In genomic region chr1:39080269-39080826, GRCh38 we compare ENCODE assay signal across 9 cellular contexts. TPM values are rescaled to one million over a fixed set of nuclear protein-coding genes. Genes with fewer than 3 reads are reported as not detected.
A peak's percentile ranks its signal among the peaks of the same experiment; 100 is the strongest.
DNase-seq lines count a peak whose midpoint lies in the region; ATAC-seq, FAIRE-seq and TF ChIP-seq lines count a peak whose summit lies in the region.
"Had no signal": no experiment of that assay in that cellular context is flagged by ENCODE, and none has a peak within 500 bp of the region (broad histone marks: within the 10 kb centered on the region; RNA-seq: fewer than 3 reads in every experiment).

No MANE protein-coding gene starts in this region.

- CTCF ChIA-PET in CD4-positive, alpha-beta T cell (lab: Charles Lee), result no interaction called here
- CTCF ChIA-PET in IMR-90 (lab: Yijun Ruan, JAX), result no interaction called here
- CTCF ChIA-PET in H1 (lab: Charles Lee; ENCODE audit: partially characterized antibody), result interaction anchor here (0.5 to 4.5 kb wide), 12 partner anchors 10 to 389 kb away, joined by 3 to 26 read pairs (median 3); partner anchors contain the start of gene NDUFS5

- H3K4ac ChIP-seq in IMR-90 (ENCODE audit: low read depth, low read length) (no peak overlapping the region), H1 (replicated peaks; ENCODE audit: insufficient read length, low read depth, low read length) (no peak overlapping the region)

- no peak overlapping the region for H3K4me3 ChIP-seq in IMR-90 (ENCODE audit: insufficient read depth, low read depth, low read length)
- H3K4me3 ChIP-seq in H1 (ENCODE audit: extremely low read depth in 1 of 4, insufficient read depth in 2 of 4, low read depth in 3 of 4, low read length in 4 of 4), result peak overlapping the region; percentile 21 to 72 (median 43); a peak in 7 of 8 replicates
- H3K4me3 ChIP-seq in ovary, result no peak overlapping the region

- no peak overlapping the region for H3K23ac ChIP-seq in IMR-90 (ENCODE audit: low read depth, low read length)
- H3K23ac ChIP-seq in H1 (ENCODE audit: insufficient read length), result no peak overlapping the region

- no peak for ATAC-seq in CD4-positive, alpha-beta T cell (ENCODE audit: poor library complexity)
- ATAC-seq in IMR-90 (ENCODE audit: low read depth) (no peak), HG02884 (IDR thresholded peaks at IDR 0.05; ENCODE audit: unreplicated experiment) (no peak), GM19324 (IDR thresholded peaks at IDR 0.05; ENCODE audit: low FRiP score, unreplicated experiment) (no peak), HG03571 (IDR thresholded peaks at IDR 0.05; ENCODE audit: unreplicated experiment) (no peak)

- H3K14ac ChIP-seq in IMR-90 (replicated peaks; ENCODE audit: low read depth, low read length) (no peak overlapping the region), H1 (ENCODE audit: insufficient read length) (no peak overlapping the region)

- no peak for TF ChIP-seq CTCF in CD4-positive, alpha-beta T cell (IDR thresholded peaks at IDR 0.05)
- TF ChIP-seq CTCF in IMR-90 (conservative IDR thresholded peaks at IDR 0.05; ENCODE audit: low read depth, low read length), result no peak
- TF ChIP-seq CTCF in H1 (IDR thresholded peaks at IDR 0.05; ENCODE audit: control extremely low read depth in 1 of 3, insufficient read depth in 1 of 3, low read depth in 1 of 3, low read length in 3 of 3), result no peak
- TF ChIP-seq CTCF in ovary (IDR thresholded peaks at IDR 0.05), result no peak

- peak overlapping the region; percentile 59 for H2AFZ ChIP-seq in IMR-90 (replicated peaks; ENCODE audit: low read length, poor library complexity)
- H2AFZ ChIP-seq in H1 (ENCODE audit: low read length), result no peak overlapping the region; the same call in 1 of the 2 replicates

- H3K4me1 Mint-ChIP-seq in CD4-positive, alpha-beta T cell (ENCODE audit: low read depth), result peaks cover 6% of the 10 kb centered on the region

- no peak overlapping the region for H2BK5ac ChIP-seq in IMR-90 (ENCODE audit: low read depth, low read length, poor library complexity, severe bottlenecking)
- H2BK5ac ChIP-seq in H1 (ENCODE audit: low read depth, low read length), result peak overlapping the region; percentile 48; the same call in 1 of the 2 replicates

- H2AK9ac ChIP-seq in IMR-90 (replicated peaks; ENCODE audit: low read depth, low read length, poor library complexity), result no peak overlapping the region

- intact Hi-C loops in CD4-positive, alpha-beta T cell (cut with DNase I, micrococcal nuclease), result no loop called here
- intact Hi-C loops in IMR-90 (cut with micrococcal nuclease) (no loop called here), ovary (cut with DNase I) (loop anchor here in 1 of 4 donors (5.0 kb wide), 2 partner anchors 48 to 208 kb away; partner anchors contain the start of gene MYCBP)

- peaks cover 8% of the 10 kb centered on the region; the same call in 1 of the 2 replicates for H3K23me2 ChIP-seq in H1 (ENCODE audit: low read depth, low read length)

- H4K91ac ChIP-seq in IMR-90 (ENCODE audit: insufficient read depth, low read depth, low read length), result no peak overlapping the region
- no peak overlapping the region for H4K91ac ChIP-seq in H1 (replicated peaks; ENCODE audit: insufficient read length, low read length)

- H4K5ac ChIP-seq in IMR-90 (ENCODE audit: low read depth, low read length) (no peak overlapping the region), H1 (ENCODE audit: insufficient read length, low read depth, low read length) (no peak overlapping the region)

- H3K56ac ChIP-seq in IMR-90 (ENCODE audit: extremely low read depth, insufficient read depth, low read length) (no peak overlapping the region), H1 (replicated peaks; ENCODE audit: insufficient read length, low read depth, low read length) (no peak overlapping the region)

- H4K8ac ChIP-seq in IMR-90 (ENCODE audit: low read depth in 2 of 2, low read length in 2 of 2) (no peak overlapping the region), H1 (ENCODE audit: extremely low read depth, insufficient read depth, low read length) (no peak overlapping the region; the same call in 1 of the 2 replicates)

- peaks cover 32% of the 10 kb centered on the region for H3K27me3 ChIP-seq in CD4-positive, alpha-beta T cell (ENCODE audit: control insufficient read depth, insufficient read depth, low read length)
- H3K27me3 ChIP-seq in IMR-90 (ENCODE audit: control insufficient read depth, insufficient read depth, low read length) (peaks cover 36% of the 10 kb centered on the region), H1 (replicated peaks in 1 of 4; ENCODE audit: control insufficient read depth in 3 of 4, extremely low read depth in 1 of 4, insufficient read depth in 3 of 4, low read length in 3 of 4) (peaks cover 0 to 12% (median 8%) of the 10 kb centered on the region in 4 experiments; a peak in 6 of 7 replicates), ovary (no peaks in the 10 kb centered on the region)

- no peak overlapping the region for H3K27ac ChIP-seq in CD4-positive, alpha-beta T cell (ENCODE audit: low read depth, low read length)
- no peak overlapping the region for H3K27ac ChIP-seq in IMR-90 (ENCODE audit: insufficient read depth, low read length)
- no peak overlapping the region for H3K27ac ChIP-seq in H1 (ENCODE audit: low read depth, low read length)
- H3K27ac ChIP-seq in ovary, result peak overlapping the region; percentile 61 to 83
- H3K27ac ChIP-seq: epithelial cell of prostate had no signal

- H2AK5ac ChIP-seq in IMR-90 (ENCODE audit: low read depth, low read length) (no peak overlapping the region), H1 (ENCODE audit: low read depth, low read length) (no peak overlapping the region)

- in situ Hi-C loops in IMR-90 (cut with MboI; ENCODE audit: low sequenced_read_pairs), result no loop called here

- peak overlapping the region; percentile 78 for H3K4me3 Mint-ChIP-seq in CD4-positive, alpha-beta T cell

- POLR2A ChIA-PET in CD4-positive, alpha-beta T cell (lab: Charles Lee), result no interaction called here
- POLR2A ChIA-PET in IMR-90 (lab: Charles Lee; ENCODE audit: unreplicated experiment), result no interaction called here
- POLR2A ChIA-PET in H1 (lab: Charles Lee; ENCODE audit: partially characterized antibody), result interaction anchor here (0.7 to 5.0 kb wide), 6 partner anchors 26 to 89 kb away, joined by 3 to 16 read pairs (median 7); partner anchors contain the start of genes AKIRIN1 and NDUFS5

- H3K18ac ChIP-seq in IMR-90 (ENCODE audit: low read depth, low read length), result no peak overlapping the region
- H3K18ac ChIP-seq in H1 (ENCODE audit: extremely low read depth, low read length), result no peak overlapping the region; the same call in none of the 2 replicates

- H3K36me3 ChIP-seq in IMR-90 (ENCODE audit: control insufficient read depth, insufficient read depth, low read length) (no peaks in the 10 kb centered on the region), H1 (ENCODE audit: control insufficient read depth in 2 of 4, insufficient read depth in 4 of 4, low read length in 3 of 4) (no peaks in the 10 kb centered on the region), ovary (no peaks in the 10 kb centered on the region)

- dilution Hi-C loops in IMR-90 (cut with HindIII; ENCODE audit: low sequenced_read_pairs, unreplicated experiment), result no loop called here

- no peak overlapping the region for H3K27ac Mint-ChIP-seq in CD4-positive, alpha-beta T cell

- H3K27me3 Mint-ChIP-seq in CD4-positive, alpha-beta T cell, result peaks cover 45% of the 10 kb centered on the region

- TF ChIP-seq EP300 in H1 (IDR thresholded peaks at IDR 0.05; ENCODE audit: borderline replicate concordance in 1 of 2, low read depth in 2 of 2, low read length in 2 of 2) (no peak), ovary (IDR thresholded peaks at IDR 0.05) (no peak)

- no peaks in the 10 kb centered on the region; the same call in 1 of the 2 replicates for H3K9me1 ChIP-seq in IMR-90 (ENCODE audit: insufficient read depth, low read length)

- no peaks in the 10 kb centered on the region for H3K9me3 ChIP-seq in CD4-positive, alpha-beta T cell (ENCODE audit: control insufficient read depth, low read length)
- H3K9me3 ChIP-seq in IMR-90 (ENCODE audit: control insufficient read depth, insufficient read depth, low read length) (no peaks in the 10 kb centered on the region), H1 (ENCODE audit: insufficient read depth in 2 of 2, low read depth in 1 of 2, low read length in 1 of 2) (no peaks in the 10 kb centered on the region), ovary (no peaks in the 10 kb centered on the region)

- peaks cover 3% of the 10 kb centered on the region; the same call in 1 of the 2 replicates for H3K4me1 ChIP-seq in IMR-90 (ENCODE audit: control insufficient read depth, insufficient read depth, low read length)
- H3K4me1 ChIP-seq in H1 (replicated peaks in 1 of 4; ENCODE audit: control insufficient read depth in 3 of 4, insufficient read depth in 4 of 4, low read length in 3 of 4), result peaks cover 6 to 10% (median 6%) of the 10 kb centered on the region in 4 experiments
- H3K4me1 ChIP-seq in ovary (ENCODE audit: insufficient read depth), result peaks cover 7% of the 10 kb centered on the region

- H2BK120ac ChIP-seq in IMR-90 (ENCODE audit: low read depth, low read length) (no peak overlapping the region), H1 (replicated peaks; ENCODE audit: low read depth, low read length) (no peak overlapping the region)

- no peak for DNase-seq in CD4-positive, alpha-beta T cell
- DNase-seq in IMR-90, result no peak
- DNase-seq in H1 (ENCODE audit: low read depth in 1 of 2, low spot score in 2 of 2), result no peak
- peak in 1 of 5 donors; percentile 20 for DNase-seq in ovary
- no peak for DNase-seq in DMS153 (lab: John Stamatoyannopoulos, UW)

- TF ChIP-seq RAD21 in IMR-90 (IDR thresholded peaks at IDR 0.05; ENCODE audit: low read length) (no peak), H1 (IDR thresholded peaks at IDR 0.05 in 1 of 2, conservative IDR thresholded peaks at IDR 0.05 in 1 of 2; ENCODE audit: low read depth in 2 of 2, low read length in 2 of 2) (no peak)

- H3K9me3 Mint-ChIP-seq in CD4-positive, alpha-beta T cell, result no peaks in the 10 kb centered on the region

- no peak for FAIRE-seq in H1 (lab: Jason Lieb, UNC)

- H2BK15ac ChIP-seq in IMR-90 (ENCODE audit: low read depth, low read length), result no peak overlapping the region
- H2BK15ac ChIP-seq in H1 (ENCODE audit: low read length), result 0 out of 2 replicates have a peak overlapping the region, but pooled peaks have one; percentile 65

- H3K9ac ChIP-seq in IMR-90 (ENCODE audit: low read depth, low read length) (no peak overlapping the region), H1 (replicated peaks in 1 of 4; ENCODE audit: extremely low read depth in 1 of 4, low read depth in 3 of 4, low read length in 3 of 4) (no peak overlapping the region; a peak in 1 of 7 replicates)

- no peak for TF ChIP-seq POLR2A in IMR-90 (IDR thresholded peaks at IDR 0.05; ENCODE audit: low read depth, low read length)
- no peak for TF ChIP-seq POLR2A in H1 (IDR thresholded peaks at IDR 0.05; ENCODE audit: control extremely low read depth in 1 of 2, low read depth in 2 of 2, low read length in 2 of 2)
- no peak for TF ChIP-seq POLR2A in ovary (IDR thresholded peaks at IDR 0.05)

- no peak overlapping the region for H3K4me2 ChIP-seq in IMR-90 (ENCODE audit: low read depth, low read length)
- peak overlapping the region; percentile 70 to 72 for H3K4me2 ChIP-seq in H1 (ENCODE audit: insufficient read depth in 1 of 2, low read depth in 2 of 2, low read length in 2 of 2)

- BruUV-seq in IMR-90 (replicated peaks; lab: Mats Ljungman, UMichigan), result no TSS peak

- H4K20me1 ChIP-seq in IMR-90 (ENCODE audit: insufficient read depth, low read length) (no peaks in the 10 kb centered on the region), H1 (replicated peaks in 1 of 2; ENCODE audit: control insufficient read depth in 1 of 2, insufficient read depth in 2 of 2, low read length in 2 of 2) (no peaks in the 10 kb centered on the region)

- H3K79me1 ChIP-seq in IMR-90 (ENCODE audit: low read depth in 1 of 2, low read length in 2 of 2) (no peaks in the 10 kb centered on the region), H1 (ENCODE audit: low read depth, low read length) (no peaks in the 10 kb centered on the region; the same call in none of the 2 replicates)

- no peak overlapping the region for H2BK20ac ChIP-seq in IMR-90 (ENCODE audit: low read depth, low read length)
- no peak overlapping the region for H2BK20ac ChIP-seq in H1 (ENCODE audit: low read length)

- no peaks in the 10 kb centered on the region for H3K36me3 Mint-ChIP-seq in CD4-positive, alpha-beta T cell (ENCODE audit: low read depth)

- no peak overlapping the region for H2BK12ac ChIP-seq in H1 (ENCODE audit: low read depth, low read length)

- H3K79me2 ChIP-seq in H1 (ENCODE audit: control insufficient read depth in 1 of 2, insufficient read depth in 2 of 2, low read length in 2 of 2), result no peaks in the 10 kb centered on the region

- WGBS in IMR-90 (ENCODE audit: extremely low coverage in 2 of 2, insufficient read length in 1 of 2), 2 experiments, result 86% methylated on average over 7 of the region's 12 CpGs; no CpG with 5 or more reads in 1 of the 2 experiments
- 73% methylated on average over 12 of the region's 12 CpGs; no CpG with 5 or more reads in 1 of the 2 experiments for WGBS in H1 (ENCODE audit: extremely low coverage in 1 of 2, insufficient coverage in 1 of 2, insufficient read length in 1 of 2, insufficient replicate concordance in 2 of 2, low coverage in 1 of 2, low lambda C conversion rate in 2 of 2, missing lambda C conversion rate in 1 of 2), 2 experiments
- 78 to 79% (median 78%) methylated on average over 12 of the region's 12 CpGs for WGBS in ovary, 3 donors

RNA-seq across cellular contexts. Expression of gene NDUFS5, which starts 54.2 kb away (rescaled TPM):
- total RNA-seq in CD4-positive, alpha-beta T cell, result 100 to 1,000 TPM; 153 to 156 TPM
- total RNA-seq in IMR-90 (2012; rRNA removed), result 645 and 1,415 TPM in 2 replicates
- polyA plus RNA-seq in IMR-90 (2012; rRNA removed), result 934 and 1,092 TPM in 2 replicates
- 334 and 1,229 TPM in 2 replicates for polyA plus RNA-seq in IMR-90 (2012; cell fraction: cytosol; rRNA removed)
- 41.9 and 410 TPM in 2 replicates for polyA plus RNA-seq in IMR-90 (2012; cell fraction: nucleus; rRNA removed; ENCODE audit: low replicate concordance)
- 421 and 435 TPM in 2 replicates for total RNA-seq in H1 (2021; fragmentation: NEBNext Ultra II Directional; extraction: Animal tissue kit (Norgen Biotek cat#: 25700))
- polyA plus RNA-seq in H1 (2011; rRNA removed), result 432 and 835 TPM in 2 replicates
- 1,016 TPM for polyA plus RNA-seq in H1 (2011; cell fraction: cytosol; rRNA removed)
- 108 TPM for polyA plus RNA-seq in H1 (2011; cell fraction: nucleus; rRNA removed)
- polyA plus RNA-seq in H1 (2012, experiment 1 of 2), result 1,166 to 1,417 TPM (median 1,337 TPM) in 4 replicates
- 1,364 TPM for polyA plus RNA-seq in H1 (2012, experiment 2 of 2)
- polyA plus RNA-seq in H1 (2013, experiment 1 of 2), result 921 TPM
- polyA plus RNA-seq in H1 (2013, experiment 2 of 2), result 934 TPM
- 114 and 129 TPM in 2 replicates for polyA minus RNA-seq in H1 (2011; rRNA and poly(A)+ RNA removed)
- 120 TPM for polyA minus RNA-seq in H1 (2011; cell fraction: cytosol; rRNA and poly(A)+ RNA removed)
- 119 TPM for polyA minus RNA-seq in H1 (2011; cell fraction: nucleus; rRNA and poly(A)+ RNA removed)
- 100 to 1,000 TPM; 126 to 378 (median 195) TPM for total RNA-seq in ovary
- 100 to 1,000 TPM; 438 to 492 TPM for polyA plus RNA-seq in ovary

Comparison
In these comparisons a context has a peak if more than half of its experiments do, and no peak if none do; other contexts are left out.
1. H3K27ac ChIP-seq: peak in ovary (2 of 2); none in CD4-positive, alpha-beta T cell (single experiment), IMR-90 (single experiment) and H1 (single experiment).
2. H3K4me3 ChIP-seq: peak in H1 (4 of 4); none in IMR-90 (single experiment) and ovary (single experiment).